In the genomic region with DNA sequence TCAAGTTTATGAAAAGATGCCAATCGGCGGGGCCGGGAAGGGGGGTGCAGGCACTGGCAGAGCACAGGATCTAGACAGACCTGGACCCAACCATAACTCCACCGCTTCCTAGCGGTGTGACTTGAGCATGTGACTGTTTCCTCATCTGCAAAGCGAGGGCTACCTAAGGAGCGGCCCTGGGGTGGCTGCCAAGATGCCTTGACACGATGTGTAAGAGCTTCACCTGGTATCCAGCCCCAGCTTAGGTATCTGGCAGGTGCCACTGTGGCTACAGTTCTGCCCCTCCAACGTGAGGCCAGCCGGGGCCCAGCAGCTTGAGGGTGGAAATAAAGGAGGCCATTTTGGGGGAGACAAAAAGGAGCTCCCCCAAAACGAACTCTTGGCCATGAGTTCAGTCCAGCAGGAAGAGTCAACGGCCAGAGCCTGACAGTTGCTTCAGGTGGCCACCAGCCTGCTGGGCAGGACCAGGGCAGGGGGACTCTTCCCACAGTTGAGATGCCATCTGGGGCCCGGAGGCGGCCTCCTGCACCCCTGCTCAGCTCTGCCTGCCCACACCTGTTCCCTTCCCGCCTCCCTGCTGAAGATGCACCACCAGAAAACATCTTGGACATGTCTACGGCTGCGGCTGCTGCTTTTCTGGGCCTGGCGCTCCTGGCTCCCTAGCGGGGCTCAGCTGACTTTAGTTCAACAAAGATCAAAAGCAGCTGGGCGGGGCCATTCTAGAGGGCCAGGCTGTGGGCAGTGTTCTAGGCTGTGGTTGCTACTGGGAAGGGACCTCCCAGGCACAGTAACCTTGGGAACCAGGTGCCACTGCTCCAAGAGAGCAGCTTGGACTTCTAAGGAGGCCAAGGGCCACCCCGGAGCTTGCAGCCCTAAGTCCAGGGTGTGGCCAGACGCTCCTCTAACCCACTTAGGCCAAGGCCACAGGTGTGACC, we compare ENCODE assay signal across 14 cellular contexts. TPM values are rescaled to one million over a fixed set of nuclear protein-coding genes. Genes with fewer than 3 reads are reported as not detected.
DNase-seq lines count a peak whose midpoint lies in the region; ATAC-seq, FAIRE-seq and TF ChIP-seq lines count a peak whose summit lies in the region.
"Had no signal": no experiment of that assay in that cellular context is flagged by ENCODE, and none has a peak within 500 bp of the region (broad histone marks: within the 10 kb centered on the region; RNA-seq: fewer than 3 reads in every experiment).

No MANE protein-coding gene starts in this region.

- RAD21 ChIA-PET in HCT116 (lab: Charles Lee; ENCODE audit: low non-redundant PET in 1 of 2, low total read pairs in 2 of 2, uncharacterized antibody in 2 of 2, unreplicated experiment in 2 of 2): no interaction called here

- TF ChIP-seq EP300 in HepG2 (IDR thresholded peaks at IDR 0.05; ENCODE audit: low read depth in 2 of 2, low read length in 2 of 2) (peak in 1 of 2 experiments; percentile 65; a peak in 2 of 4 replicates), HepG2 (CRISPR knock-in tag; IDR thresholded peaks at IDR 0.05; ENCODE audit: borderline replicate concordance) (no peak; the same call in 1 of the 2 replicates)

- H3K9me3 ChIP-seq in HCT116 (ENCODE audit: control insufficient read depth in 1 of 2, insufficient read depth in 1 of 2, low read depth in 1 of 2, low read length in 2 of 2) (no peaks in the 10 kb centered on the region), breast epithelium (no peaks in the 10 kb centered on the region), HepG2 (ENCODE audit: low read length) (no peaks in the 10 kb centered on the region)

- H3K27ac ChIP-seq in HCT116 (ENCODE audit: low read depth, low read length) (no peak overlapping the region), breast epithelium (peak overlapping the region; percentile 92 to 93), HepG2 (ENCODE audit: extremely low read length, insufficient read depth, low read length) (peak overlapping the region; percentile 51), skin epidermis (peak overlapping the region in 16 of 21 experiments; percentile 18 to 91 (median 76))

- H3K79me2 ChIP-seq in HCT116 (ENCODE audit: insufficient read depth, low read length) (peaks cover 11% of the 10 kb centered on the region), HepG2 (ENCODE audit: insufficient read depth, low read length) (peaks cover 12% of the 10 kb centered on the region)

- CTCF ChIA-PET in HCT116 (lab: Charles Lee) (interaction anchor here (1.2 kb wide), 1 partner anchor 49 kb away, joined by 3 read pairs; no protein-coding TSS in a partner anchor), HepG2 (lab: Yijun Ruan, JAX; ENCODE audit: low intra/inter-chr PET ratio, low total read pairs) (no interaction called here)

- 45% methylated on average over 20 of the region's 22 CpGs for WGBS in HepG2 (ENCODE audit: low lambda C conversion rate)

- H3K27me3 ChIP-seq in HCT116 (ENCODE audit: insufficient read depth, low read length): no peaks in the 10 kb centered on the region
- no peaks in the 10 kb centered on the region for H3K27me3 ChIP-seq in breast epithelium
- H3K27me3 ChIP-seq in HepG2 (ENCODE audit: control insufficient read depth in 1 of 2, insufficient read depth in 2 of 2, low read length in 2 of 2): no peaks in the 10 kb centered on the region; a peak in 1 of 5 replicates

- TF ChIP-seq POLR2A in HCT116 (IDR thresholded peaks at IDR 0.05; ENCODE audit: borderline replicate concordance, extremely low read depth, insufficient read depth, insufficient read length) (no peak), breast epithelium (IDR thresholded peaks at IDR 0.05) (no peak), HepG2 (IDR thresholded peaks at IDR 0.05; ENCODE audit: insufficient read depth in 1 of 2, low read depth in 2 of 2, low read length in 2 of 2) (no peak)

- no peaks in the 10 kb centered on the region for H3K9me2 ChIP-seq in HCT116 (ENCODE audit: insufficient read depth)

- no peak for ATAC-seq in HCT116
- peak; percentile 74 for ATAC-seq in HepG2
- no peak for ATAC-seq in GM19463 (IDR thresholded peaks at IDR 0.05; ENCODE audit: unreplicated experiment)
- no peak for ATAC-seq in natural killer cell treated with Interleukin-12 subunit alpha and Interleukin-12 subunit beta and Interleukin-15 and Interleukin-18, amount 100 ng/mL, for 72 hours
- ATAC-seq: activated CD8-positive, alpha-beta memory T cell treated with anti-CD3 and anti-CD28 coated beads, Interleukin-2, amount 10 ng/mL, durations not matched to agents 7 days and 5 days had no signal

- DNase-seq in HCT116 (ENCODE audit: low read depth, low spot score) (no peak), breast epithelium (ENCODE audit: low spot score in 2 of 2) (no peak), HepG2 (ENCODE audit: low spot score) (peak; percentile 87), RCC 7860 (ENCODE audit: low spot score) (no peak), UCSD-AML1 (lab: John Stamatoyannopoulos, UW; ENCODE audit: unreplicated experiment) (no peak)
- DNase-seq in natural killer cell treated with Interleukin-12 subunit alpha and Interleukin-12 subunit beta and Interleukin-15 and Interleukin-18, amount 100 ng/mL, for 72 hours (ENCODE audit: low spot score): no peak
- DNase-seq: activated CD8-positive, alpha-beta memory T cell treated with anti-CD3 and anti-CD28 coated beads, Interleukin-2, amount 10 ng/mL, durations not matched to agents 7 days and 5 days; amniotic stem cell; stimulated activated CD4-positive, alpha-beta T cell treated with anti-CD3 and anti-CD28 coated beads, Interleukin-2, amount 100 ng/mL, for 48 hours; T1000 had no signal

- H3K4me1 ChIP-seq in HCT116 (ENCODE audit: control insufficient read depth in 1 of 2, insufficient read depth in 2 of 2, low read length in 2 of 2) (peaks cover 50 to 80% of the 10 kb centered on the region in 2 experiments), breast epithelium (peaks cover 22 to 53% of the 10 kb centered on the region in 2 donors), HepG2 (ENCODE audit: insufficient read depth, low read length) (peaks cover 77% of the 10 kb centered on the region)

- no peaks in the 10 kb centered on the region for H3K4me1 Mint-ChIP-seq in natural killer cell treated with Interleukin-12 subunit alpha and Interleukin-12 subunit beta and Interleukin-15 and Interleukin-18, amount 100 ng/mL, for 72 hours (ENCODE audit: low read depth in 2 of 2)

- TF ChIP-seq RAD21 in HCT116 (IDR thresholded peaks at IDR 0.05; ENCODE audit: low read depth): no peak
- TF ChIP-seq RAD21 in HepG2 (CRISPR knock-in tag; IDR thresholded peaks at IDR 0.05): peak; percentile 34; the same call in 1 of the 2 replicates

- no peak overlapping the region for H3K9ac ChIP-seq in HCT116 (ENCODE audit: low read length)
- H3K9ac ChIP-seq in HepG2 (ENCODE audit: insufficient read depth, low read depth, low read length): peak overlapping the region; percentile 45

- H3K36me3 Mint-ChIP-seq in natural killer cell treated with Interleukin-12 subunit alpha and Interleukin-12 subunit beta and Interleukin-15 and Interleukin-18, amount 100 ng/mL, for 72 hours: no peaks in the 10 kb centered on the region
- H3K36me3 Mint-ChIP-seq: activated CD8-positive, alpha-beta memory T cell treated with anti-CD3 and anti-CD28 coated beads, Interleukin-2, amount 10 ng/mL, durations not matched to agents 7 days and 5 days had no signal

- H4K20me1 ChIP-seq in HCT116 (ENCODE audit: insufficient read depth) (no peaks in the 10 kb centered on the region), HepG2 (ENCODE audit: insufficient read depth, low read length) (0 out of 2 replicates have a peak, but pooled peaks cover 3% of the 10 kb centered on the region)

- BruUV-seq in HCT116 (replicated peaks; lab: Mats Ljungman, UMichigan) (no TSS peak), HepG2 (replicated peaks; lab: Mats Ljungman, UMichigan) (no TSS peak)

- H3K4me3 ChIP-seq in HCT116 (replicated peaks in 1 of 2; ENCODE audit: low read depth in 1 of 2, low read length in 2 of 2): no peak overlapping the region
- no peak overlapping the region for H3K4me3 ChIP-seq in breast epithelium
- peak overlapping the region in 1 of 3 experiments; percentile 45; a peak in 1 of 6 replicates for H3K4me3 ChIP-seq in HepG2 (replicated peaks in 1 of 3; ENCODE audit: insufficient read depth in 1 of 3, low read depth in 2 of 3, low read length in 3 of 3)
- H3K4me3 ChIP-seq in skin epidermis: no peak overlapping the region

- TF ChIP-seq CTCF in HCT116 (IDR thresholded peaks at IDR 0.05 in 2 of 3, conservative IDR thresholded peaks at IDR 0.05 in 1 of 3; ENCODE audit: borderline replicate concordance in 1 of 3, insufficient read depth in 1 of 3, low read depth in 2 of 3, low read length in 2 of 3): no peak
- no peak for TF ChIP-seq CTCF in breast epithelium (IDR thresholded peaks at IDR 0.05)
- no peak for TF ChIP-seq CTCF in HepG2 (CRISPR knock-in tag; IDR thresholded peaks at IDR 0.05)

- H2AFZ ChIP-seq in HCT116 (ENCODE audit: low read depth, low read length, poor library complexity, severe bottlenecking) (no peak overlapping the region), HepG2 (ENCODE audit: low read length) (no peak overlapping the region)

- intact Hi-C loops in HCT116 (cut with micrococcal nuclease) (no loop called here), breast epithelium (cut with DNase I; ENCODE audit: low total_unique reads) (no loop called here), HepG2 (cut with micrococcal nuclease; ENCODE audit: unreplicated experiment) (no loop called here)

- H3K4me2 ChIP-seq in HCT116 (ENCODE audit: low read length): no peak overlapping the region
- peak overlapping the region; percentile 67 for H3K4me2 ChIP-seq in HepG2 (ENCODE audit: low read depth, low read length)

- H3K27me3 Mint-ChIP-seq in natural killer cell treated with Interleukin-12 subunit alpha and Interleukin-12 subunit beta and Interleukin-15 and Interleukin-18, amount 100 ng/mL, for 72 hours: no peaks in the 10 kb centered on the region

- H3K27ac Mint-ChIP-seq in natural killer cell treated with Interleukin-12 subunit alpha and Interleukin-12 subunit beta and Interleukin-15 and Interleukin-18, amount 100 ng/mL, for 72 hours: no peak overlapping the region
- H3K27ac Mint-ChIP-seq: activated CD8-positive, alpha-beta memory T cell treated with anti-CD3 and anti-CD28 coated beads, Interleukin-2, amount 10 ng/mL, durations not matched to agents 7 days and 5 days had no signal

- H3K9me3 Mint-ChIP-seq in natural killer cell treated with Interleukin-12 subunit alpha and Interleukin-12 subunit beta and Interleukin-15 and Interleukin-18, amount 100 ng/mL, for 72 hours: no peaks in the 10 kb centered on the region

- peak; percentile 91 for FAIRE-seq in HepG2 (lab: Jason Lieb, UNC)
- FAIRE-seq in RCC 7860 (lab: Jason Lieb, UNC): no peak
- FAIRE-seq: endometrium had no signal

- H3K36me3 ChIP-seq in HCT116 (ENCODE audit: control insufficient read depth in 1 of 2, insufficient read depth in 2 of 2, low read length in 2 of 2): no peaks in the 10 kb centered on the region
- no peaks in the 10 kb centered on the region for H3K36me3 ChIP-seq in breast epithelium
- H3K36me3 ChIP-seq in HepG2 (replicated peaks in 1 of 2; ENCODE audit: control insufficient read depth in 1 of 2, insufficient read depth in 2 of 2, low read length in 2 of 2): no peaks in the 10 kb centered on the region

- in situ Hi-C loops in HepG2 (cut with HindIII; ENCODE audit: extremely low pct_ligation_motif_present, low pct_unique_long_range_greater_than_20kb): loop anchor here (5.0 kb wide), 1 partner anchor 38 kb away; no protein-coding TSS in a partner anchor

- H3K4me3 Mint-ChIP-seq in natural killer cell treated with Interleukin-12 subunit alpha and Interleukin-12 subunit beta and Interleukin-15 and Interleukin-18, amount 100 ng/mL, for 72 hours: no peak overlapping the region
- H3K4me3 Mint-ChIP-seq: activated CD8-positive, alpha-beta memory T cell treated with anti-CD3 and anti-CD28 coated beads, Interleukin-2, amount 10 ng/mL, durations not matched to agents 7 days and 5 days; CD14-positive monocyte had no signal

- POLR2A ChIA-PET in HCT116 (lab: Charles Lee) (interaction anchor here (0.9 kb wide), 1 partner anchor 78 kb away, joined by 3 read pairs; no protein-coding TSS in a partner anchor), HepG2 (lab: Yijun Ruan, JAX) (interaction anchor here (1.0 to 18.7 kb wide), 10 partner anchors 7 to 82 kb away, joined by 3 to 536 read pairs (median 21); no protein-coding TSS in a partner anchor)

RNA-seq across cellular contexts. Expression of a gene that starts 3.4 kb away (rescaled TPM):
- total RNA-seq in HCT116 (2021; ENCODE audit: unreplicated experiment) (41.8 TPM), breast epithelium (10 to 100 TPM in 2 of 3 donors, 1 to 10 TPM in 1; 9.4 to 28.8 (median 22.8) TPM), HepG2 (2016; rRNA removed; fragmentation: Illumina TruSeq; extraction: Trizol) (84.6 and 132 TPM in 2 replicates)
- 48.7 and 53.1 TPM in 2 replicates for polyA plus RNA-seq in HCT116 (2012)
- 43.5 and 50.3 TPM in 2 replicates for total RNA-seq in HepG2 (2016; cell fraction: cytosol; rRNA removed; fragmentation: Illumina TruSeq; extraction: Trizol; ENCODE audit: low read depth)
- 77.0 and 127 TPM in 2 replicates for total RNA-seq in HepG2 (2016; cell fraction: insoluble cytoplasmic fraction; rRNA removed; fragmentation: Illumina TruSeq; extraction: Trizol)
- total RNA-seq in HepG2 (2016; cell fraction: membrane; rRNA removed; fragmentation: Illumina TruSeq; extraction: Trizol): 144 and 145 TPM in 2 replicates
- total RNA-seq in HepG2 (2016; cell fraction: nucleus; rRNA removed; fragmentation: Illumina TruSeq; extraction: Trizol): 105 and 134 TPM in 2 replicates
- 242 and 284 TPM in 2 replicates for polyA plus RNA-seq in HepG2 (2011; rRNA removed)
- polyA plus RNA-seq in HepG2 (2011; cell fraction: cytosol; rRNA removed): 101 and 160 TPM in 2 replicates
- 555 and 802 TPM in 2 replicates for polyA plus RNA-seq in HepG2 (2011; cell fraction: nucleus; rRNA removed)
- polyA plus RNA-seq in HepG2 (2012): 157 and 253 TPM in 2 replicates
- 47.6 and 47.9 TPM in 2 replicates for polyA plus RNA-seq in HepG2 (2016; cell fraction: cytosol; fragmentation: Illumina TruSeq; extraction: Trizol; ENCODE audit: low read depth)
- polyA plus RNA-seq in HepG2 (2016; cell fraction: insoluble cytoplasmic fraction; fragmentation: Illumina TruSeq; extraction: Trizol; ENCODE audit: low read depth): 136 and 193 TPM in 2 replicates
- 144 and 154 TPM in 2 replicates for polyA plus RNA-seq in HepG2 (2016; cell fraction: membrane; fragmentation: Illumina TruSeq; extraction: Trizol; ENCODE audit: low read depth)
- polyA plus RNA-seq in HepG2 (2016; cell fraction: nucleus; fragmentation: Illumina TruSeq; extraction: Trizol; ENCODE audit: insufficient read depth, low read depth): 467 and 522 TPM in 2 replicates
- 24.5 and 186 TPM in 2 replicates for polyA minus RNA-seq in HepG2 (2011; rRNA and poly(A)+ RNA removed; ENCODE audit: low replicate concordance)
- 155 and 166 TPM in 2 replicates for polyA minus RNA-seq in HepG2 (2011; cell fraction: cytosol; rRNA and poly(A)+ RNA removed)
- polyA minus RNA-seq in HepG2 (2011; cell fraction: nucleus; rRNA and poly(A)+ RNA removed): 97.5 and 127 TPM in 2 replicates
- 1 to 10 TPM in 1 of 2 donors, under 1 TPM in 1; 0.70 to 1.5 TPM for total RNA-seq in natural killer cell treated with Interleukin-12 subunit alpha and Interleukin-12 subunit beta and Interleukin-15 and Interleukin-18, amount 100 ng/mL, for 72 hours
- polyA plus RNA-seq: CD14-positive monocyte had no signal

RNA-seq across cellular contexts. Expression of a gene that starts 42.9 kb away (rescaled TPM):
- total RNA-seq in HCT116 (2021; ENCODE audit: unreplicated experiment) (not detected), breast epithelium (10 to 100 TPM in 1 of 3 donors, 1 to 10 TPM in 1, under 1 TPM in 1; 0.64 to 37.9 (median 7.5) TPM), HepG2 (2016; rRNA removed; fragmentation: Illumina TruSeq; extraction: Trizol) (1.2 and 1.4 TPM in 2 replicates)
- polyA plus RNA-seq in HCT116 (2012): 0.15 TPM in 1 of 2 replicates, not detected in the other
- 1.0 and 1.6 TPM in 2 replicates for total RNA-seq in HepG2 (2016; cell fraction: cytosol; rRNA removed; fragmentation: Illumina TruSeq; extraction: Trizol; ENCODE audit: low read depth)
- 1.2 and 1.3 TPM in 2 replicates for total RNA-seq in HepG2 (2016; cell fraction: insoluble cytoplasmic fraction; rRNA removed; fragmentation: Illumina TruSeq; extraction: Trizol)
- total RNA-seq in HepG2 (2016; cell fraction: membrane; rRNA removed; fragmentation: Illumina TruSeq; extraction: Trizol): 1.8 and 2.4 TPM in 2 replicates
- 0.31 and 0.40 TPM in 2 replicates for total RNA-seq in HepG2 (2016; cell fraction: nucleus; rRNA removed; fragmentation: Illumina TruSeq; extraction: Trizol)
- polyA plus RNA-seq in HepG2 (2011; rRNA removed): 1.3 and 1.6 TPM in 2 replicates
- 1.1 and 2.2 TPM in 2 replicates for polyA plus RNA-seq in HepG2 (2011; cell fraction: cytosol; rRNA removed)
- 0.83 and 1.9 TPM in 2 replicates for polyA plus RNA-seq in HepG2 (2011; cell fraction: nucleus; rRNA removed)
- polyA plus RNA-seq in HepG2 (2012): 0.83 TPM in 2 replicates
- 1.3 and 2.1 TPM in 2 replicates for polyA plus RNA-seq in HepG2 (2016; cell fraction: cytosol; fragmentation: Illumina TruSeq; extraction: Trizol; ENCODE audit: low read depth)
- 0.84 and 0.90 TPM in 2 replicates for polyA plus RNA-seq in HepG2 (2016; cell fraction: insoluble cytoplasmic fraction; fragmentation: Illumina TruSeq; extraction: Trizol; ENCODE audit: low read depth)
- polyA plus RNA-seq in HepG2 (2016; cell fraction: membrane; fragmentation: Illumina TruSeq; extraction: Trizol; ENCODE audit: low read depth): 1.2 and 1.6 TPM in 2 replicates
- 0.96 and 1.1 TPM in 2 replicates for polyA plus RNA-seq in HepG2 (2016; cell fraction: nucleus; fragmentation: Illumina TruSeq; extraction: Trizol; ENCODE audit: insufficient read depth, low read depth)
- 1.0 TPM in 1 of 2 replicates, not detected in the other for polyA minus RNA-seq in HepG2 (2011; rRNA and poly(A)+ RNA removed; ENCODE audit: low replicate concordance)
- polyA minus RNA-seq in HepG2 (2011; cell fraction: cytosol; rRNA and poly(A)+ RNA removed): 0.35 TPM in 1 of 2 replicates, not detected in the other
- 0.50 and 1.5 TPM in 2 replicates for polyA minus RNA-seq in HepG2 (2011; cell fraction: nucleus; rRNA and poly(A)+ RNA removed)
- 1 to 10 TPM in 1 of 2 donors, not detected in 1; 1.2 TPM for total RNA-seq in natural killer cell treated with Interleukin-12 subunit alpha and Interleukin-12 subunit beta and Interleukin-15 and Interleukin-18, amount 100 ng/mL, for 72 hours
- total RNA-seq: activated CD8-positive, alpha-beta memory T cell treated with anti-CD3 and anti-CD28 coated beads, Interleukin-2, amount 10 ng/mL, durations not matched to agents 7 days and 5 days had no signal
- polyA plus RNA-seq: CD14-positive monocyte had no signal

Comparison
In these comparisons a context has a peak if more than half of its experiments do, and no peak if none do; other contexts are left out.
1. RNA of a gene that starts 3.4 kb away (total RNA-seq): 43.5 to 145 TPM in HepG2, 41.8 TPM in HCT116 (single experiment) and 9.4 to 28.8 TPM in breast epithelium; 0.70 to 1.5 TPM in natural killer cell treated with Interleukin-12 subunit alpha and Interleukin-12 subunit beta and Interleukin-15 and Interleukin-18, amount 100 ng/mL, for 72 hours; every median in the first group is over 4 times any median in the second.